8 cellular contexts compared by ENCODE assay signal in the genomic region with DNA sequence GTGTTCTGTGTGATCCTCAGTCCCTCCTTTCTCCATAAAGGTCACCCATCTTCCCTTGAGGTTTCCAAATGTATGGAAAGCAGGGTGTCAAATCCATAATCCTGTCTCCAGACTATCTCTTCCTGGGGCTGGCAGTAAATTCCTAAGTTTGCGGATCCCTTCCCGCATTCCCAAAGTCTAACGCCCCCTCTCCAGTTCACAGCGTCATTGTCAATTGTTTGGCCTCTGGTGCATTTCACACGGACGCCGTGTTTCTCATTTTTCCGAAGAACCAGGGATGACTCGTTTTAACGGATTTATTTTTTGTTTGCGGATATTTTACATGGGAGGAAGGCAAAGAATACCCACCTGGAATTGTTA. TPM values are rescaled to one million over a fixed set of nuclear protein-coding genes. Genes with fewer than 3 reads are reported as not detected.
DNase-seq lines count a peak whose midpoint lies in the region; ATAC-seq and TF ChIP-seq lines count a peak whose summit lies in the region.

No MANE protein-coding gene starts in this region.

- no peak for TF ChIP-seq POLR2A in uterus (IDR thresholded peaks at IDR 0.05)

- peaks cover 0 to 27% (median 8%) of the 10 kb centered on the region in 9 donors for H3K36me3 ChIP-seq in heart right ventricle
- no peaks in the 10 kb centered on the region for H3K36me3 ChIP-seq in colonic mucosa
- H3K36me3 ChIP-seq in mucosa of stomach (ENCODE audit: control insufficient read depth, insufficient read depth, low read length) = no peaks in the 10 kb centered on the region
- no peaks in the 10 kb centered on the region for H3K36me3 ChIP-seq in uterus

- peaks cover 0 to 12% (median 7%) of the 10 kb centered on the region in 9 donors for H3K4me1 ChIP-seq in heart right ventricle
- H3K4me1 ChIP-seq in colonic mucosa = no peaks in the 10 kb centered on the region
- H3K4me1 ChIP-seq in mucosa of stomach (ENCODE audit: control insufficient read depth, insufficient read depth, low read length) = peaks cover 13% of the 10 kb centered on the region
- H3K4me1 ChIP-seq in uterus = no peaks in the 10 kb centered on the region

- H3K9me3 ChIP-seq in heart right ventricle (peaks cover 0 to 98% (median 14%) of the 10 kb centered on the region in 11 donors), colonic mucosa (no peaks in the 10 kb centered on the region), mucosa of stomach (ENCODE audit: control insufficient read depth, low read length) (no peaks in the 10 kb centered on the region), uterus (peaks cover 0 to 27% of the 10 kb centered on the region in 2 donors)

- H3K9ac ChIP-seq in colonic mucosa (ENCODE audit: low read depth in 2 of 2, low read length in 2 of 2) (peak overlapping the region; percentile 48 to 59), mucosa of stomach (ENCODE audit: low read length) (peak overlapping the region; percentile 58)

- H3K27ac ChIP-seq in heart right ventricle (peak overlapping the region in 9 of 10 donors; percentile 24 to 82 (median 65)), colonic mucosa (peak overlapping the region; percentile 67), uterus (peak overlapping the region in 1 of 2 donors; percentile 78)

- TF ChIP-seq CTCF in heart right ventricle (IDR thresholded peaks at IDR 0.05) = no peak
- TF ChIP-seq CTCF in colonic mucosa (IDR thresholded peaks at IDR 0.05) = no peak
- TF ChIP-seq CTCF in uterus (IDR thresholded peaks at IDR 0.05) = no peak

- no peak for DNase-seq in heart right ventricle
- DNase-seq in left ventricle myocardium superior = no peak
- DNase-seq in colonic mucosa = no peak
- no peak for DNase-seq in uterus
- no peak for DNase-seq in foreskin melanocyte
- no peak for DNase-seq in hepatic stellate cell (ENCODE audit: low spot score)
- DNase-seq in activated CD4-positive, alpha-beta T cell treated with anti-CD3 and anti-CD28 coated beads for 48 hours = no peak

- H3K4me3 ChIP-seq in heart right ventricle (peak overlapping the region; percentile 56 to 87 (median 75)), colonic mucosa (peak overlapping the region; percentile 60), mucosa of stomach (ENCODE audit: low read length) (peak overlapping the region; percentile 54), uterus (peak overlapping the region; percentile 49 to 51)

- WGBS in heart right ventricle, 2 donors = 5 to 8% methylated on average over 11 of the region's 11 CpGs

- H3K27me3 ChIP-seq in heart right ventricle (peaks cover 0 to 9% (median 0%) of the 10 kb centered on the region in 7 donors), colonic mucosa (no peaks in the 10 kb centered on the region), mucosa of stomach (ENCODE audit: control insufficient read depth, insufficient read depth, low read length) (no peaks in the 10 kb centered on the region), uterus (no peaks in the 10 kb centered on the region)

- intact Hi-C loops in heart right ventricle (cut with DNase I) (loop anchor here in 4 of 10 donors (5.0 to 10.0 kb wide), 2 partner anchors 87 to 169 kb away; a partner anchor contains a TSS), left ventricle myocardium superior (cut with micrococcal nuclease) (no loop called here), colonic mucosa (cut with DNase I) (no loop called here), uterus (cut with DNase I; ENCODE audit: low total_unique reads) (no loop called here)

- ATAC-seq in heart right ventricle (no peak), left ventricle myocardium superior (no peak)

RNA-seq across cellular contexts. Expression of a gene that starts 32.6 kb away (rescaled TPM):
- total RNA-seq in heart right ventricle (1 to 10 TPM; 3.3 to 7.1 (median 4.6) TPM), left ventricle myocardium superior (5.0 TPM), colonic mucosa (1 to 10 TPM; 4.6 to 7.1 TPM), uterus (10 to 100 TPM in 2 of 4 donors, 1 to 10 TPM in 2; 2.1 to 31.7 (median 13.0) TPM)
- polyA plus RNA-seq in heart right ventricle = 1 to 10 TPM; 2.0 to 4.8 TPM

RNA-seq across cellular contexts. Expression of a gene that starts 38.9 kb away (rescaled TPM):
- total RNA-seq in heart right ventricle (1 to 10 TPM; 3.1 to 8.8 (median 5.9) TPM), left ventricle myocardium superior (2.9 TPM), colonic mucosa (1 to 10 TPM; 2.0 to 4.6 TPM), uterus (10 to 100 TPM in 2 of 4 donors, 1 to 10 TPM in 2; 4.4 to 34.8 (median 10.1) TPM)
- 1 to 10 TPM in 1 of 2 donors, under 1 TPM in 1; 0.65 to 2.9 TPM for polyA plus RNA-seq in heart right ventricle

RNA-seq across cellular contexts. Expression of a gene that starts 55.3 kb away (rescaled TPM):
- total RNA-seq in heart right ventricle (1 to 10 TPM in 2 of 10 donors, under 1 TPM in 6, not detected in 2; 0.37 to 1.1 (median 0.95) TPM), left ventricle myocardium superior (1.8 TPM), colonic mucosa (1 to 10 TPM; 3.4 to 4.8 TPM), uterus (10 to 100 TPM in 1 of 4 donors, 1 to 10 TPM in 1, not detected in 2; 5.0 to 15.7 TPM)
- polyA plus RNA-seq in heart right ventricle = 1 to 10 TPM in 1 of 2 donors, under 1 TPM in 1; 0.59 to 1.6 TPM
